Comparison of ENCODE assay signal across 8 cellular contexts in genomic region chr13:26656919-26657318, GRCh38.
A peak's percentile ranks its signal among the peaks of the same experiment; 100 is the strongest.
DNase-seq lines count a peak whose midpoint lies in the region; ATAC-seq and TF ChIP-seq lines count a peak whose summit lies in the region.
"Had no signal": no experiment of that assay in that cellular context is flagged by ENCODE, and none has a peak within 500 bp of the region (broad histone marks: within the 10 kb centered on the region; RNA-seq: fewer than 3 reads in every experiment).

No MANE protein-coding gene starts in this region.

- TF ChIP-seq POLR2A in NB4 (IDR thresholded peaks at IDR 0.05; ENCODE audit: extremely low read depth, insufficient read length), result no peak

- no peak overlapping the region for H2AFZ ChIP-seq in osteoblast (ENCODE audit: low read length)

- H3K4me3 ChIP-seq in GM06990 (replicated peaks; ENCODE audit: low read depth, low read length) (no peak overlapping the region), NB4 (ENCODE audit: low read depth, low read length) (no peak overlapping the region), osteoblast (ENCODE audit: insufficient read depth, low read length) (no peak overlapping the region)

- no peak overlapping the region for H3K27ac ChIP-seq in osteoblast (ENCODE audit: low read depth, low read length)

- H3K9me3 ChIP-seq in osteoblast (ENCODE audit: low read depth, low read length), result no peaks in the 10 kb centered on the region

- DNase-seq in GM06990 (ENCODE audit: extremely low read depth, insufficient read length) (no peak), NB4 (ENCODE audit: low read depth) (peak; percentile 47), dermis blood vessel endothelial cell (peak; percentile 36), osteoblast (ENCODE audit: insufficient read length, low spot score, missing footprints) (peak; percentile 84), NCI-H345 treated with DMSO at 0.1 percent for 48 hours (lab: John Stamatoyannopoulos, UW; ENCODE audit: unreplicated experiment) (no peak)
- DNase-seq in stimulated activated CD4-positive, alpha-beta T cell treated with anti-CD3 and anti-CD28 coated beads, Interleukin-4, amount 100 ng/mL, for 1 hour, result no peak
- DNase-seq: occipital lobe had no signal

- peaks cover 18% of the 10 kb centered on the region for H3K79me2 ChIP-seq in osteoblast (ENCODE audit: insufficient read depth, low read length)

- H3K36me3 ChIP-seq in GM06990 (ENCODE audit: control insufficient read depth, insufficient read depth, low read length) (no peaks in the 10 kb centered on the region), osteoblast (ENCODE audit: insufficient read depth, low read length) (no peaks in the 10 kb centered on the region)

- no peak overlapping the region for H3K4me2 ChIP-seq in osteoblast (ENCODE audit: insufficient read depth, low read length)

- H3K27me3 ChIP-seq in GM06990 (replicated peaks; ENCODE audit: control insufficient read depth, insufficient read depth, low read length) (peaks cover 1% of the 10 kb centered on the region; the same call in 1 of the 2 replicates), osteoblast (ENCODE audit: insufficient read depth, low read length) (no peaks in the 10 kb centered on the region)

- TF ChIP-seq CTCF in GM06990 (IDR thresholded peaks at IDR 0.05; ENCODE audit: insufficient read depth, low read length, poor library complexity, severe bottlenecking) (peak; percentile 25), NB4 (IDR thresholded peaks at IDR 0.05; ENCODE audit: low read depth, low read length) (peak; percentile 38), osteoblast (IDR thresholded peaks at IDR 0.05; ENCODE audit: extremely low read depth, low read depth, low read length) (peak; percentile 36)

- no peaks in the 10 kb centered on the region for H3K4me1 ChIP-seq in osteoblast (ENCODE audit: insufficient read depth, low read length)

- no peak for ATAC-seq in HG03521 (IDR thresholded peaks at IDR 0.05; ENCODE audit: unreplicated experiment)

- peaks cover 15% of the 10 kb centered on the region for H4K20me1 ChIP-seq in osteoblast (ENCODE audit: insufficient read depth, low read length)

Comparison
In these comparisons a context has a peak if more than half of its experiments do, and no peak if none do; other contexts are left out.
1. DNase-seq: peak in NB4 (single experiment), dermis blood vessel endothelial cell (single experiment) and osteoblast (single experiment); none in GM06990 (single experiment), NCI-H345 treated with DMSO at 0.1 percent for 48 hours (single experiment) and stimulated activated CD4-positive, alpha-beta T cell treated with anti-CD3 and anti-CD28 coated beads, Interleukin-4, amount 100 ng/mL, for 1 hour (single experiment).
2. Peak in every context shown above with its lines, with median percentiles within 50 percentile points of each other: CTCF ChIP-seq.